ENCODE assay signal across 8 cellular contexts in the genomic region with DNA sequence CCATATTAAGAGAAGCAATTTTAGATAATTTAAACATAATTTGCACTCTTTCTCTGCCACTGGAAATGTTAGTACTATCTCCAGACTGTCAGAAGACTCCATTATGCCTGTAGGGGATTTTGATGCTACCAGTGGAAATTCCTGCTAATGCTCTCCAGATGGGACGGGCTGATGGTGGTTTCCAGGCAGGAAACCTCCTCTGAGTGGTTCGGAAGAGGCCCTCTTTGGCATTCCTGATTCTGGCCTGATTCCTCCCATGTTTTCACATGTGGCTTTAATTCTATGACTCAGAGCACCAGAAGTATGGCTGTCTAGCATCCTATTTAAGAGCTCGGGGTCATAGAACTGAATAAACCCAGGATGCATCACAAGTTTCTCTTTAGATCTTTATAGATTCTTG.
DNase-seq lines count a peak whose midpoint lies in the region; ATAC-seq, FAIRE-seq and TF ChIP-seq lines count a peak whose summit lies in the region.

No MANE protein-coding gene starts in this region.

- H2BK5ac ChIP-seq in neuronal stem cell (ENCODE audit: low read length), result no peak overlapping the region

- TF ChIP-seq CTCF in fibroblast of lung (conservative IDR thresholded peaks at IDR 0.05 in 1 of 2, IDR thresholded peaks at IDR 0.05 in 1 of 2; ENCODE audit: low read depth in 1 of 2, low read length in 2 of 2), result no peak

- H4K8ac ChIP-seq in neuronal stem cell (ENCODE audit: low read depth, low read length), result no peak overlapping the region

- no peaks in the 10 kb centered on the region for H3K36me3 ChIP-seq in fibroblast of lung (ENCODE audit: control insufficient read depth, insufficient read depth, low read length)
- no peaks in the 10 kb centered on the region for H3K36me3 ChIP-seq in neuronal stem cell (replicated peaks in 1 of 2; ENCODE audit: control insufficient read depth in 2 of 2, insufficient read depth in 2 of 2, low read length in 2 of 2)

- WGBS in neuronal stem cell (ENCODE audit: extremely low coverage in 2 of 2, insufficient read length in 2 of 2, insufficient replicate concordance in 1 of 2), 2 donors, result no CpG with 5 or more reads among the region's 3 CpGs

- no peak overlapping the region for H3K23ac ChIP-seq in neuronal stem cell (ENCODE audit: low read depth, low read length, poor library complexity)

- ATAC-seq in GM18870 (IDR thresholded peaks at IDR 0.05; ENCODE audit: unreplicated experiment) (no peak), GM18858 (IDR thresholded peaks at IDR 0.05; ENCODE audit: unreplicated experiment) (no peak)

- H3K27ac ChIP-seq in fibroblast of lung (ENCODE audit: insufficient read depth, low read length), result no peak overlapping the region
- no peak overlapping the region for H3K27ac ChIP-seq in neuronal stem cell (replicated peaks; ENCODE audit: low read length)

- H2AFZ ChIP-seq in fibroblast of lung (ENCODE audit: low read length) (no peak overlapping the region), neuronal stem cell (ENCODE audit: low read length) (peak overlapping the region; percentile 73)

- no peak overlapping the region for H2BK120ac ChIP-seq in neuronal stem cell (ENCODE audit: low read depth, low read length)

- H3K4me1 ChIP-seq in fibroblast of lung (ENCODE audit: control insufficient read depth, extremely low read depth, insufficient read depth, low read length) (peaks cover 4% of the 10 kb centered on the region), neuronal stem cell (ENCODE audit: control insufficient read depth in 2 of 2, insufficient read depth in 1 of 2, low read depth in 1 of 2, low read length in 2 of 2) (peaks cover 0 to 3% of the 10 kb centered on the region in 2 donors)

- no peak overlapping the region for H4K91ac ChIP-seq in neuronal stem cell (ENCODE audit: low read depth, low read length, poor library complexity)

- H3K4me3 ChIP-seq in fibroblast of lung (replicated peaks in 1 of 4; ENCODE audit: control extremely low read depth in 1 of 4, insufficient read depth in 1 of 4, low read depth in 3 of 4, low read length in 4 of 4), result no peak overlapping the region
- no peak overlapping the region for H3K4me3 ChIP-seq in neuronal stem cell (ENCODE audit: low read length in 2 of 2)

- H3K27me3 ChIP-seq in fibroblast of lung (ENCODE audit: control insufficient read depth, insufficient read depth, low read length) (no peaks in the 10 kb centered on the region), neuronal stem cell (ENCODE audit: control insufficient read depth in 3 of 3, insufficient read depth in 3 of 3, low read depth in 1 of 3, low read length in 3 of 3) (no peaks in the 10 kb centered on the region)

- no peak for FAIRE-seq in RCC 7860 (lab: Jason Lieb, UNC)

- H3K4me2 ChIP-seq in fibroblast of lung (ENCODE audit: extremely low read depth, insufficient read depth, low read length) (no peak overlapping the region), neuronal stem cell (ENCODE audit: insufficient read depth, low read length, poor library complexity, severe bottlenecking) (no peak overlapping the region)

- H2BK15ac ChIP-seq in neuronal stem cell (ENCODE audit: low read length), result no peak overlapping the region

- no peaks in the 10 kb centered on the region for H3K79me2 ChIP-seq in fibroblast of lung (ENCODE audit: control insufficient read depth, insufficient read depth, low read length)

- no peak overlapping the region for H3K4ac ChIP-seq in neuronal stem cell (ENCODE audit: low read length)

- no peak overlapping the region for H3K18ac ChIP-seq in neuronal stem cell (ENCODE audit: low read length)

- H4K20me1 ChIP-seq in fibroblast of lung (ENCODE audit: control insufficient read depth, extremely low read depth, insufficient read depth, low read length), result no peaks in the 10 kb centered on the region

- H2BK12ac ChIP-seq in neuronal stem cell (ENCODE audit: low read length), result no peak overlapping the region

- H3K9me3 ChIP-seq in fibroblast of lung (ENCODE audit: control insufficient read depth, insufficient read depth, low read depth, low read length) (no peaks in the 10 kb centered on the region), neuronal stem cell (replicated peaks in 1 of 2; ENCODE audit: control insufficient read depth in 2 of 2, insufficient read depth in 1 of 2, low read depth in 1 of 2, low read length in 2 of 2) (no peaks in the 10 kb centered on the region)

- H3K79me1 ChIP-seq in neuronal stem cell (ENCODE audit: low read depth, low read length), result no peaks in the 10 kb centered on the region

- no peak overlapping the region for H3K14ac ChIP-seq in neuronal stem cell (ENCODE audit: low read length)

- DNase-seq in EH (ENCODE audit: low read depth), result peak; percentile 99
- peak; percentile 20 for DNase-seq in RCC 7860 (ENCODE audit: low spot score)
- peak; percentile 82 to 95 for DNase-seq in fibroblast of lung (ENCODE audit: low read depth in 2 of 2)
- DNase-seq in neuronal stem cell (ENCODE audit: low spot score), result no peak
- DNase-seq in NCI-H1436 treated with DMSO at 0.1 percent for 48 hours (lab: John Stamatoyannopoulos, UW), result no peak
- DNase-seq in hypothalamus (lab: John Stamatoyannopoulos, UW), result no peak

- H3K9ac ChIP-seq in fibroblast of lung (ENCODE audit: insufficient read depth, low read length), result no peak overlapping the region
- no peak overlapping the region for H3K9ac ChIP-seq in neuronal stem cell (ENCODE audit: low read depth, low read length, poor library complexity)

- H2AK5ac ChIP-seq in neuronal stem cell (ENCODE audit: low read depth, low read length), result no peak overlapping the region

Comparison
In these comparisons a context has a peak if more than half of its experiments do, and no peak if none do; other contexts are left out.
1. DNase-seq: peak in EH (single experiment), RCC 7860 (single experiment) and fibroblast of lung (2 of 2); none in neuronal stem cell (single experiment), NCI-H1436 treated with DMSO at 0.1 percent for 48 hours (single experiment) and hypothalamus (0 of 51).